In the genomic region with DNA sequence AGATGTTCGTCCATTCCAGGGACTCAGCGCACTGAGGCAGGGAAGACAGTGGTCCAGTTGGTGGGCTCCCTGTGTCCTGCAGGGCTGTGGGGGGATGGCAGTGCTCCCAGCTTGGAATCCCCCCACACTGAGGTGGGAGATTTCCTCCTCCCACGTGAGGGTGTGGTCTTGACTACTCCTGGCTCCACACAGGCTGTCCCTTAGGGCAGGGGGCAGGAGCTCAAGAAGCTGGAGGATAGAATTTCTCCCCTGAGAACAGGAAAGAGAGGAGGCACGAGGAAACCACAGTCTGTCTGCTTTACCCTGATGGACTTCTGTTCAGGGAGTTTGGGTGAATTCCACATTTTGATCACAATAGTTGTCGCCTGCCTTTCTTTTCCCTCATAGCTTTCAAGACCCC, we compare ENCODE assay signal across 19 cellular contexts.
DNase-seq lines count a peak whose midpoint lies in the region; ATAC-seq, FAIRE-seq and TF ChIP-seq lines count a peak whose summit lies in the region.
"Had no signal": no experiment of that assay in that cellular context is flagged by ENCODE, and none has a peak within 500 bp of the region (broad histone marks: within the 10 kb centered on the region; RNA-seq: fewer than 3 reads in every experiment).

No MANE protein-coding gene starts in this region.

- H3K4me1 Mint-ChIP-seq in nephron progenitor cell = peaks cover 51% of the 10 kb centered on the region
- H3K4me1 Mint-ChIP-seq in CD8-positive, alpha-beta memory T cell = no peaks in the 10 kb centered on the region

- H3K27me3 Mint-ChIP-seq in nephron progenitor cell (ENCODE audit: low read depth, poor library complexity) = peaks cover 11% of the 10 kb centered on the region
- peaks cover 11 to 26% of the 10 kb centered on the region in 2 donors for H3K27me3 Mint-ChIP-seq in CD8-positive, alpha-beta memory T cell

- H3K56ac ChIP-seq in H1 (replicated peaks; ENCODE audit: insufficient read length, low read depth, low read length) = no peak overlapping the region

- no peaks in the 10 kb centered on the region for H3K27me3 ChIP-seq in H1 (replicated peaks in 1 of 4; ENCODE audit: control insufficient read depth in 3 of 4, extremely low read depth in 1 of 4, insufficient read depth in 3 of 4, low read length in 3 of 4)
- peaks cover 3% of the 10 kb centered on the region for H3K27me3 ChIP-seq in CD8-positive, alpha-beta memory T cell (ENCODE audit: insufficient read depth, low read length, poor library complexity, severe bottlenecking)
- H3K27me3 ChIP-seq in breast epithelium = peaks cover 0 to 27% of the 10 kb centered on the region in 2 donors

- no peak overlapping the region for H3K27ac Mint-ChIP-seq in nephron progenitor cell
- H3K27ac Mint-ChIP-seq in CD8-positive, alpha-beta memory T cell = no peak overlapping the region
- H3K27ac Mint-ChIP-seq: CD4-positive, alpha-beta T cell had no signal

- H3K18ac ChIP-seq in H1 (ENCODE audit: extremely low read depth, low read length) = no peak overlapping the region

- H2BK5ac ChIP-seq in H1 (ENCODE audit: low read depth, low read length) = no peak overlapping the region

- no peak overlapping the region for H4K8ac ChIP-seq in H1 (ENCODE audit: extremely low read depth, insufficient read depth, low read length)

- H3K79me1 ChIP-seq in H1 (ENCODE audit: low read depth, low read length) = no peaks in the 10 kb centered on the region

- H3K36me3 ChIP-seq in H1 (ENCODE audit: control insufficient read depth in 2 of 4, insufficient read depth in 4 of 4, low read length in 3 of 4) = no peaks in the 10 kb centered on the region
- H3K36me3 ChIP-seq in CD8-positive, alpha-beta memory T cell (ENCODE audit: insufficient read depth, low read length) = no peaks in the 10 kb centered on the region
- no peaks in the 10 kb centered on the region for H3K36me3 ChIP-seq in breast epithelium

- H2BK120ac ChIP-seq in H1 (replicated peaks; ENCODE audit: low read depth, low read length) = no peak overlapping the region

- H3K4me1 ChIP-seq in H1 (replicated peaks in 1 of 4; ENCODE audit: control insufficient read depth in 3 of 4, insufficient read depth in 4 of 4, low read length in 3 of 4) (peaks cover 0 to 7% (median 1%) of the 10 kb centered on the region in 4 experiments; a peak in 3 of 7 replicates), breast epithelium (no peaks in the 10 kb centered on the region)
- no peaks in the 10 kb centered on the region for H3K4me1 ChIP-seq in CD8-positive, alpha-beta memory T cell (ENCODE audit: insufficient read depth, low read length)
- H3K4me1 ChIP-seq: A549 had no signal

- H2BK12ac ChIP-seq in H1 (ENCODE audit: low read depth, low read length) = no peak overlapping the region

- H2AFZ ChIP-seq in H1 (ENCODE audit: low read length) = peak overlapping the region; percentile 74; the same call in 1 of the 2 replicates

- DNase-seq in NCI-H2171 treated with DMSO at 0.1 percent for 48 hours (lab: John Stamatoyannopoulos, UW) (peak; percentile 4), NCI-H2171 (lab: John Stamatoyannopoulos, UW) (no peak), H1 (ENCODE audit: low read depth in 1 of 2, low spot score in 2 of 2) (no peak), nephron progenitor cell (peak; percentile 15), breast epithelium (ENCODE audit: low spot score in 2 of 2) (no peak)
- DNase-seq in CD8-positive, alpha-beta memory T cell = no peak
- DNase-seq: AML-193; CD4-positive, alpha-beta T cell; DMS153; DMS79 treated with DMSO at 0.1 percent for 48 hours; GF-D8; GOT3; H9; IMR-90 had no signal

- H3K4ac ChIP-seq in H1 (replicated peaks; ENCODE audit: insufficient read length, low read depth, low read length) = no peak overlapping the region

- H3K23ac ChIP-seq in H1 (ENCODE audit: insufficient read length) = no peak overlapping the region

- TF ChIP-seq EP300 in H1 (IDR thresholded peaks at IDR 0.05; ENCODE audit: borderline replicate concordance in 1 of 2, low read depth in 2 of 2, low read length in 2 of 2) = no peak

- no peaks in the 10 kb centered on the region for H3K23me2 ChIP-seq in H1 (ENCODE audit: low read depth, low read length)

- TF ChIP-seq CTCF in H1 (IDR thresholded peaks at IDR 0.05; ENCODE audit: control extremely low read depth in 1 of 3, insufficient read depth in 1 of 3, low read depth in 1 of 3, low read length in 3 of 3) = no peak
- TF ChIP-seq CTCF in nephron progenitor cell (IDR thresholded peaks at IDR 0.05) = no peak
- TF ChIP-seq CTCF in breast epithelium (IDR thresholded peaks at IDR 0.05) = no peak

- no peak overlapping the region for H2BK15ac ChIP-seq in H1 (ENCODE audit: low read length)

- no peaks in the 10 kb centered on the region for H3K9me3 Mint-ChIP-seq in nephron progenitor cell
- H3K9me3 Mint-ChIP-seq in CD8-positive, alpha-beta memory T cell = peaks cover 0 to 2% (median 0%) of the 10 kb centered on the region in 5 donors
- H3K9me3 Mint-ChIP-seq: CD4-positive, alpha-beta T cell; H9 had no signal

- CTCF ChIA-PET in H1 (lab: Charles Lee; ENCODE audit: partially characterized antibody) = interaction anchor here (0.7 to 1.6 kb wide), 4 partner anchors 26 to 49 kb away, joined by 3 to 4 read pairs (median 3); no protein-coding TSS in a partner anchor
- CTCF ChIA-PET in CD8-positive, alpha-beta memory T cell (lab: Charles Lee) = no interaction called here

- peak overlapping the region; percentile 22 for H3K4me3 Mint-ChIP-seq in nephron progenitor cell
- no peak overlapping the region for H3K4me3 Mint-ChIP-seq in CD8-positive, alpha-beta memory T cell
- H3K4me3 Mint-ChIP-seq: CD4-positive, alpha-beta T cell; H9 had no signal

- ATAC-seq in GM21529 (IDR thresholded peaks at IDR 0.05; ENCODE audit: unreplicated experiment) = no peak

- H3K36me3 Mint-ChIP-seq in nephron progenitor cell (ENCODE audit: low read depth) = no peaks in the 10 kb centered on the region
- no peaks in the 10 kb centered on the region for H3K36me3 Mint-ChIP-seq in CD8-positive, alpha-beta memory T cell

- H3K14ac ChIP-seq in H1 (ENCODE audit: insufficient read length) = no peak overlapping the region

- H3K79me2 ChIP-seq in H1 (ENCODE audit: control insufficient read depth in 1 of 2, insufficient read depth in 2 of 2, low read length in 2 of 2) = no peaks in the 10 kb centered on the region

- no peaks in the 10 kb centered on the region for H4K20me1 ChIP-seq in H1 (replicated peaks in 1 of 2; ENCODE audit: control insufficient read depth in 1 of 2, insufficient read depth in 2 of 2, low read length in 2 of 2)

- intact Hi-C loops in breast epithelium (cut with DNase I; ENCODE audit: low total_unique reads) = no loop called here

- H3K4me3 ChIP-seq in H1 (ENCODE audit: extremely low read depth in 1 of 4, insufficient read depth in 2 of 4, low read depth in 3 of 4, low read length in 4 of 4) (no peak overlapping the region), breast epithelium (no peak overlapping the region)
- H3K4me3 ChIP-seq in CD8-positive, alpha-beta memory T cell (ENCODE audit: low read length) = no peak overlapping the region
- H3K4me3 ChIP-seq: A549 had no signal

- TF ChIP-seq POLR2A in H1 (IDR thresholded peaks at IDR 0.05; ENCODE audit: control extremely low read depth in 1 of 2, low read depth in 2 of 2, low read length in 2 of 2) (no peak), breast epithelium (IDR thresholded peaks at IDR 0.05) (no peak)

- POLR2A ChIA-PET in H1 (lab: Charles Lee; ENCODE audit: partially characterized antibody) = no interaction called here
- POLR2A ChIA-PET in CD8-positive, alpha-beta memory T cell (lab: Charles Lee) = no interaction called here

- H3K27ac ChIP-seq in H1 (ENCODE audit: low read depth, low read length) (no peak overlapping the region), breast epithelium (no peak overlapping the region)
- H3K27ac ChIP-seq in CD8-positive, alpha-beta memory T cell (ENCODE audit: low read depth, low read length) = no peak overlapping the region
- H3K27ac ChIP-seq: 22Rv1, A549, C4-2B had no signal

- no peak overlapping the region for H4K5ac ChIP-seq in H1 (ENCODE audit: insufficient read length, low read depth, low read length)

- H3K9me3 ChIP-seq in H1 (ENCODE audit: insufficient read depth in 2 of 2, low read depth in 1 of 2, low read length in 1 of 2) (no peaks in the 10 kb centered on the region), breast epithelium (no peaks in the 10 kb centered on the region)
- no peaks in the 10 kb centered on the region for H3K9me3 ChIP-seq in CD8-positive, alpha-beta memory T cell (ENCODE audit: low read length)
- H3K9me3 ChIP-seq: A549 had no signal

- H3K9ac ChIP-seq in H1 (replicated peaks in 1 of 4; ENCODE audit: extremely low read depth in 1 of 4, low read depth in 3 of 4, low read length in 3 of 4) = no peak overlapping the region

- no peak overlapping the region for H4K91ac ChIP-seq in H1 (replicated peaks; ENCODE audit: insufficient read length, low read length)

- 65% methylated on average over 5 of the region's 5 CpGs; no CpG with 5 or more reads in 1 of the 2 experiments for WGBS in H1 (ENCODE audit: extremely low coverage in 1 of 2, insufficient coverage in 1 of 2, insufficient read length in 1 of 2, insufficient replicate concordance in 2 of 2, low coverage in 1 of 2, low lambda C conversion rate in 2 of 2, missing lambda C conversion rate in 1 of 2), 2 experiments

- no peak overlapping the region for H2BK20ac ChIP-seq in H1 (ENCODE audit: low read length)

- no peak for TF ChIP-seq RAD21 in H1 (IDR thresholded peaks at IDR 0.05 in 1 of 2, conservative IDR thresholded peaks at IDR 0.05 in 1 of 2; ENCODE audit: low read depth in 2 of 2, low read length in 2 of 2)

- FAIRE-seq in H1 (lab: Jason Lieb, UNC) = no peak
- FAIRE-seq: A549, HTR-8/SVneo had no signal

- no peak overlapping the region for H3K4me2 ChIP-seq in H1 (ENCODE audit: insufficient read depth in 1 of 2, low read depth in 2 of 2, low read length in 2 of 2)
- H3K4me2 ChIP-seq: A549 had no signal

- H2AK5ac ChIP-seq in H1 (ENCODE audit: low read depth, low read length) = no peak overlapping the region

Comparison
In these comparisons a context has a peak if more than half of its experiments do, and no peak if none do; other contexts are left out.
1. DNase-seq: peak in NCI-H2171 treated with DMSO at 0.1 percent for 48 hours (single experiment) and nephron progenitor cell (single experiment); none in NCI-H2171 (single experiment), H1 (0 of 2), CD8-positive, alpha-beta memory T cell (0 of 5) and breast epithelium (0 of 2).